ENCODE assay signal across 1 cellular context in genomic region chr7:44572771-44573170, GRCh38.
TF ChIP-seq lines count a peak whose summit lies in the region.

No MANE protein-coding gene starts in this region.

TF ChIP-seq in GM23338, 12 proteins besides CTCF, POLR2A, EP300 and RAD21 (continued from another document):
- TF ChIP-seq ZNF462 (CRISPR knock-in tag; IDR thresholded peaks at IDR 0.05) (no peak), POLR2AphosphoS5 (IDR thresholded peaks at IDR 0.05; ENCODE audit: low read depth) (no peak), ZNF114 (CRISPR knock-in tag; IDR thresholded peaks at IDR 0.05) (no peak), NANOG (IDR thresholded peaks at IDR 0.05; ENCODE audit: borderline replicate concordance) (no peak), CREB1 (CRISPR knock-in tag; IDR thresholded peaks at IDR 0.05; ENCODE audit: low read depth) (no peak), EZH2phosphoT487 (IDR thresholded peaks at IDR 0.05; ENCODE audit: unreplicated experiment) (no peak), JUNB (IDR thresholded peaks at IDR 0.05; ENCODE audit: unreplicated experiment) (no peak), STAT1 (IDR thresholded peaks at IDR 0.05; ENCODE audit: unreplicated experiment) (no peak)
